In genomic region chr13:91184244-91184926, GRCh38 we compare ENCODE assay signal across 1 cellular context.
TF ChIP-seq lines count a peak whose summit lies in the region.

No MANE protein-coding gene starts in this region.

TF ChIP-seq in K562, 482 proteins besides CTCF, POLR2A, EP300 and RAD21 (continued from another document):
- TF ChIP-seq, protein P1, sequence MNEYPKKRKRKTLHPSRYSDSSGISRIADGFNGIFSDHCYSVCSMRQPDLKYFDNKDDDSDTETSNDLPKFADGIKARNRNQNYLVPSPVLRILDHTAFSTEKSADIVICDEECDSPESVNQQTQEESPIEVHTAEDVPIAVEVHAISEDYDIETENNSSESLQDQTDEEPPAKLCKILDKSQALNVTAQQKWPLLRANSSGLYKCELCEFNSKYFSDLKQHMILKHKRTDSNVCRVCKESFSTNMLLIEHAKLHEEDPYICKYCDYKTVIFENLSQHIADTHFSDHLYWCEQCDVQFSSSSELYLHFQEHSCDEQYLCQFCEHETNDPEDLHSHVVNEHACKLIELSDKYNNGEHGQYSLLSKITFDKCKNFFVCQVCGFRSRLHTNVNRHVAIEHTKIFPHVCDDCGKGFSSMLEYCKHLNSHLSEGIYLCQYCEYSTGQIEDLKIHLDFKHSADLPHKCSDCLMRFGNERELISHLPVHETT (CRISPR knock-in tag; conservative IDR thresholded peaks at IDR 0.05 in 1 of 2, IDR thresholded peaks at IDR 0.05 in 1 of 2), result no peak
- no peak for TF ChIP-seq SPI1 (IDR thresholded peaks at IDR 0.05; ENCODE audit: borderline replicate concordance, low read depth, low read length)
- no peak for TF ChIP-seq ZNF696 (CRISPR knock-in tag; conservative IDR thresholded peaks at IDR 0.05)
- 0 out of 2 replicates have a peak, but pooled peaks have one; percentile 37 for TF ChIP-seq PHTF2 (CRISPR knock-in tag; IDR thresholded peaks at IDR 0.05)
- TF ChIP-seq YY1 (IDR thresholded peaks at IDR 0.05; ENCODE audit: borderline replicate concordance in 1 of 3, control insufficient read depth in 1 of 3, extremely low read depth in 1 of 3, insufficient read depth in 3 of 3, insufficient read length in 1 of 3, insufficient replicate concordance in 2 of 3, low read depth in 1 of 3, low read length in 2 of 3), result peak in 1 of 3 experiments; percentile 12
- 0 out of 2 replicates have a peak, but pooled peaks have one; percentile 24 for TF ChIP-seq IRF2 (CRISPR knock-in tag; IDR thresholded peaks at IDR 0.05)
- TF ChIP-seq ETV6 (IDR thresholded peaks at IDR 0.05; ENCODE audit: borderline replicate concordance in 1 of 2, low read depth in 2 of 2, low read length in 1 of 2), result no peak
- no peak for TF ChIP-seq ETV6 (CRISPR knock-in tag; IDR thresholded peaks at IDR 0.05; ENCODE audit: borderline replicate concordance)
- no peak for TF ChIP-seq ZNF707 (CRISPR knock-in tag; conservative IDR thresholded peaks at IDR 0.05)
- no peak for TF ChIP-seq NR3C1 (CRISPR knock-in tag; IDR thresholded peaks at IDR 0.05)
- no peak for TF ChIP-seq HDAC6 (IDR thresholded peaks at IDR 0.05; ENCODE audit: low read depth, low read length)
- TF ChIP-seq, protein P2, sequence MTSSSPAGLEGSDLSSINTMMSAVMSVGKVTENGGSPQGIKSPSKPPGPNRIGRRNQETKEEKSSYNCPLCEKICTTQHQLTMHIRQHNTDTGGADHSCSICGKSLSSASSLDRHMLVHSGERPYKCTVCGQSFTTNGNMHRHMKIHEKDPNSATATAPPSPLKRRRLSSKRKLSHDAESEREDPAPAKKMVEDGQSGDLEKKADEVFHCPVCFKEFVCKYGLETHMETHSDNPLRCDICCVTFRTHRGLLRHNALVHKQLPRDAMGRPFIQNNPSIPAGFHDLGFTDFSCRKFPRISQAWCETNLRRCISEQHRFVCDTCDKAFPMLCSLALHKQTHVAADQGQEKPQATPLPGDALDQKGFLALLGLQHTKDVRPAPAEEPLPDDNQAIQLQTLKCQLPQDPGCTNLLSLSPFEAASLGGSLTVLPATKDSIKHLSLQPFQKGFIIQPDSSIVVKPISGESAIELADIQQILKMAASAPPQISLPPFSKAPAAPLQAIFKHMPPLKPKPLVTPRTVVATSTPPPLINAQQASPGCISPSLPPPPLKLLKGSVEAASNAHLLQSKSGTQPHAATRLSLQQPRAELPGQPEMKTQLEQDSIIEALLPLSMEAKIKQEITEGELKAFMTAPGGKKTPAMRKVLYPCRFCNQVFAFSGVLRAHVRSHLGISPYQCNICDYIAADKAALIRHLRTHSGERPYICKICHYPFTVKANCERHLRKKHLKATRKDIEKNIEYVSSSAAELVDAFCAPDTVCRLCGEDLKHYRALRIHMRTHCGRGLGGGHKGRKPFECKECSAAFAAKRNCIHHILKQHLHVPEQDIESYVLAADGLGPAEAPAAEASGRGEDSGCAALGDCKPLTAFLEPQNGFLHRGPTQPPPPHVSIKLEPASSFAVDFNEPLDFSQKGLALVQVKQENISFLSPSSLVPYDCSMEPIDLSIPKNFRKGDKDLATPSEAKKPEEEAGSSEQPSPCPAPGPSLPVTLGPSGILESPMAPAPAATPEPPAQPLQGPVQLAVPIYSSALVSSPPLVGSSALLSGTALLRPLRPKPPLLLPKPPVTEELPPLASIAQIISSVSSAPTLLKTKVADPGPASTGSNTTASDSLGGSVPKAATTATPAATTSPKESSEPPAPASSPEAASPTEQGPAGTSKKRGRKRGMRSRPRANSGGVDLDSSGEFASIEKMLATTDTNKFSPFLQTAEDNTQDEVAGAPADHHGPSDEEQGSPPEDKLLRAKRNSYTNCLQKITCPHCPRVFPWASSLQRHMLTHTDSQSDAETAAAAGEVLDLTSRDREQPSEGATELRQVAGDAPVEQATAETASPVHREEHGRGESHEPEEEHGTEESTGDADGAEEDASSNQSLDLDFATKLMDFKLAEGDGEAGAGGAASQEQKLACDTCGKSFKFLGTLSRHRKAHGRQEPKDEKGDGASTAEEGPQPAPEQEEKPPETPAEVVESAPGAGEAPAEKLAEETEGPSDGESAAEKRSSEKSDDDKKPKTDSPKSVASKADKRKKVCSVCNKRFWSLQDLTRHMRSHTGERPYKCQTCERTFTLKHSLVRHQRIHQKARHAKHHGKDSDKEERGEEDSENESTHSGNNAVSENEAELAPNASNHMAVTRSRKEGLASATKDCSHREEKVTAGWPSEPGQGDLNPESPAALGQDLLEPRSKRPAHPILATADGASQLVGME (CRISPR knock-in tag; IDR thresholded peaks at IDR 0.05), result no peak
- TF ChIP-seq GATA2 (CRISPR knock-in tag; IDR thresholded peaks at IDR 0.05), result 0 out of 2 replicates have a peak, but pooled peaks have one; percentile 14
- TF ChIP-seq, protein P3, sequence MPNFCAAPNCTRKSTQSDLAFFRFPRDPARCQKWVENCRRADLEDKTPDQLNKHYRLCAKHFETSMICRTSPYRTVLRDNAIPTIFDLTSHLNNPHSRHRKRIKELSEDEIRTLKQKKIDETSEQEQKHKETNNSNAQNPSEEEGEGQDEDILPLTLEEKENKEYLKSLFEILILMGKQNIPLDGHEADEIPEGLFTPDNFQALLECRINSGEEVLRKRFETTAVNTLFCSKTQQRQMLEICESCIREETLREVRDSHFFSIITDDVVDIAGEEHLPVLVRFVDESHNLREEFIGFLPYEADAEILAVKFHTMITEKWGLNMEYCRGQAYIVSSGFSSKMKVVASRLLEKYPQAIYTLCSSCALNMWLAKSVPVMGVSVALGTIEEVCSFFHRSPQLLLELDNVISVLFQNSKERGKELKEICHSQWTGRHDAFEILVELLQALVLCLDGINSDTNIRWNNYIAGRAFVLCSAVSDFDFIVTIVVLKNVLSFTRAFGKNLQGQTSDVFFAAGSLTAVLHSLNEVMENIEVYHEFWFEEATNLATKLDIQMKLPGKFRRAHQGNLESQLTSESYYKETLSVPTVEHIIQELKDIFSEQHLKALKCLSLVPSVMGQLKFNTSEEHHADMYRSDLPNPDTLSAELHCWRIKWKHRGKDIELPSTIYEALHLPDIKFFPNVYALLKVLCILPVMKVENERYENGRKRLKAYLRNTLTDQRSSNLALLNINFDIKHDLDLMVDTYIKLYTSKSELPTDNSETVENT (CRISPR knock-in tag; IDR thresholded peaks at IDR 0.05), result no peak
- TF ChIP-seq, protein P4, sequence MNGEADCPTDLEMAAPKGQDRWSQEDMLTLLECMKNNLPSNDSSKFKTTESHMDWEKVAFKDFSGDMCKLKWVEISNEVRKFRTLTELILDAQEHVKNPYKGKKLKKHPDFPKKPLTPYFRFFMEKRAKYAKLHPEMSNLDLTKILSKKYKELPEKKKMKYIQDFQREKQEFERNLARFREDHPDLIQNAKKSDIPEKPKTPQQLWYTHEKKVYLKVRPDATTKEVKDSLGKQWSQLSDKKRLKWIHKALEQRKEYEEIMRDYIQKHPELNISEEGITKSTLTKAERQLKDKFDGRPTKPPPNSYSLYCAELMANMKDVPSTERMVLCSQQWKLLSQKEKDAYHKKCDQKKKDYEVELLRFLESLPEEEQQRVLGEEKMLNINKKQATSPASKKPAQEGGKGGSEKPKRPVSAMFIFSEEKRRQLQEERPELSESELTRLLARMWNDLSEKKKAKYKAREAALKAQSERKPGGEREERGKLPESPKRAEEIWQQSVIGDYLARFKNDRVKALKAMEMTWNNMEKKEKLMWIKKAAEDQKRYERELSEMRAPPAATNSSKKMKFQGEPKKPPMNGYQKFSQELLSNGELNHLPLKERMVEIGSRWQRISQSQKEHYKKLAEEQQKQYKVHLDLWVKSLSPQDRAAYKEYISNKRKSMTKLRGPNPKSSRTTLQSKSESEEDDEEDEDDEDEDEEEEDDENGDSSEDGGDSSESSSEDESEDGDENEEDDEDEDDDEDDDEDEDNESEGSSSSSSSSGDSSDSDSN (IDR thresholded peaks at IDR 0.05; ENCODE audit: borderline replicate concordance in 1 of 2, low read depth in 2 of 2, low read length in 2 of 2), result 0 out of 4 replicates have a peak, but pooled peaks of 1 of the 2 experiments have one; percentile 35
- no peak for TF ChIP-seq SMAD4 (CRISPR knock-in tag; conservative IDR thresholded peaks at IDR 0.05)
- TF ChIP-seq, protein P5, sequence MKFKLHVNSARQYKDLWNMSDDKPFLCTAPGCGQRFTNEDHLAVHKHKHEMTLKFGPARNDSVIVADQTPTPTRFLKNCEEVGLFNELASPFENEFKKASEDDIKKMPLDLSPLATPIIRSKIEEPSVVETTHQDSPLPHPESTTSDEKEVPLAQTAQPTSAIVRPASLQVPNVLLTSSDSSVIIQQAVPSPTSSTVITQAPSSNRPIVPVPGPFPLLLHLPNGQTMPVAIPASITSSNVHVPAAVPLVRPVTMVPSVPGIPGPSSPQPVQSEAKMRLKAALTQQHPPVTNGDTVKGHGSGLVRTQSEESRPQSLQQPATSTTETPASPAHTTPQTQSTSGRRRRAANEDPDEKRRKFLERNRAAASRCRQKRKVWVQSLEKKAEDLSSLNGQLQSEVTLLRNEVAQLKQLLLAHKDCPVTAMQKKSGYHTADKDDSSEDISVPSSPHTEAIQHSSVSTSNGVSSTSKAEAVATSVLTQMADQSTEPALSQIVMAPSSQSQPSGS (CRISPR knock-in tag; IDR thresholded peaks at IDR 0.05), result 0 out of 2 replicates have a peak, but pooled peaks have one; percentile 20
- no peak for TF ChIP-seq DNMT1 (IDR thresholded peaks at IDR 0.05)
- no peak for TF ChIP-seq ZNF717 (CRISPR knock-in tag; IDR thresholded peaks at IDR 0.05)
- TF ChIP-seq, protein P6, sequence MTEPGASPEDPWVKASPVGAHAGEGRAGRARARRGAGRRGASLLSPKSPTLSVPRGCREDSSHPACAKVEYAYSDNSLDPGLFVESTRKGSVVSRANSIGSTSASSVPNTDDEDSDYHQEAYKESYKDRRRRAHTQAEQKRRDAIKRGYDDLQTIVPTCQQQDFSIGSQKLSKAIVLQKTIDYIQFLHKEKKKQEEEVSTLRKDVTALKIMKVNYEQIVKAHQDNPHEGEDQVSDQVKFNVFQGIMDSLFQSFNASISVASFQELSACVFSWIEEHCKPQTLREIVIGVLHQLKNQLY (CRISPR knock-in tag; conservative IDR thresholded peaks at IDR 0.05), result no peak
- TF ChIP-seq ETS1 (conservative IDR thresholded peaks at IDR 0.05; ENCODE audit: control insufficient read depth, low read depth, low read length), result no peak
- no peak for TF ChIP-seq BDP1 (IDR thresholded peaks at IDR 0.05; ENCODE audit: insufficient read depth, insufficient read length)
- no peak for TF ChIP-seq ZFP30 (CRISPR knock-in tag; IDR thresholded peaks at IDR 0.05; ENCODE audit: borderline replicate concordance)
- TF ChIP-seq ZNF318 (IDR thresholded peaks at IDR 0.05; ENCODE audit: borderline replicate concordance in 1 of 2, low read depth in 1 of 2), result no peak
- no peak for TF ChIP-seq NFIC (IDR thresholded peaks at IDR 0.05)
- no peak for TF ChIP-seq ZFPM2 (CRISPR knock-in tag; IDR thresholded peaks at IDR 0.05)
- no peak for TF ChIP-seq STAG1 (CRISPR knock-in tag; IDR thresholded peaks at IDR 0.05; ENCODE audit: borderline replicate concordance)
TF ChIP-seq in K562: peak in this region for 9.
